15 cellular contexts compared by ENCODE assay signal in the genomic region with DNA sequence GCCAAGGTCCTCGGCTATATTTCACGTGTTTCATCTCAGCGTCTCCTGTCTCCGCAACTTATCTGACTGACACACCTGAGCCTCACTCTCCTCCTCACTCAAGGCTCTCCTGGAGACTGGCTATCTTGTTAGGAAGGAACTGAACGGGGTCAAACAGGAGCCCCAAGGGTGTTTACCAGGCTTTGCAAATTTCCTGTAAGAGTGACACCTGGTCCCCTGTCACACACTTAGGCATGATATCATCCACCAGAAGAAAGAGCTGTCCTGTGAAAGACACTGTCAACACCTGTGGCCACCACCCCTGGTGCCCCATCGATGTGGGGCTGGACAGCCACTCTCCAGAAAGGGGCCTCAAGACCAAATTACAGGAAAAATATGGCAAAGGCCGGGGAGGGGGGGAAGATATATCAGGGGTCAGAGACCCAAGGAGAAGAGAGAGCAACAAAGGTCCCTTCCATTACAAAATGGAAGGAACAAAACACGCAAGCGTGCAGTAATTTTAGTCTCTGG. TPM values are rescaled to one million over a fixed set of nuclear protein-coding genes. Genes with fewer than 3 reads are reported as not detected.
A peak's percentile ranks its signal among the peaks of the same experiment; 100 is the strongest.
DNase-seq lines count a peak whose midpoint lies in the region; ATAC-seq and TF ChIP-seq lines count a peak whose summit lies in the region.
"Had no signal": no experiment of that assay in that cellular context is flagged by ENCODE, and none has a peak within 500 bp of the region (broad histone marks: within the 10 kb centered on the region; RNA-seq: fewer than 3 reads in every experiment).

No MANE protein-coding gene starts in this region.

- peaks cover 10% of the 10 kb centered on the region; the same call in 1 of the 2 replicates for H4K20me1 ChIP-seq in GM23338 (replicated peaks; ENCODE audit: insufficient read depth)

- no peak for TF ChIP-seq CTCF in GM23338 (conservative IDR thresholded peaks at IDR 0.05; ENCODE audit: low read depth in 2 of 2)
- no peak for TF ChIP-seq CTCF in prostate gland (IDR thresholded peaks at IDR 0.05)

- no peak for ATAC-seq in activated CD4-positive, alpha-beta T cell treated with anti-CD3 and anti-CD28 coated beads for 36 hours
- ATAC-seq in GM23338 = no peak
- ATAC-seq in naive B cell (ENCODE audit: low read depth in 2 of 2) = peak; percentile 8 to 40
- no peak for ATAC-seq in activated CD4-positive, CD25-positive, alpha-beta regulatory T cell treated with anti-CD3 and anti-CD28 coated beads, Interleukin-2, amount 50 U/mL, for 24 hours
- ATAC-seq: gastroesophageal sphincter had no signal

- no peaks in the 10 kb centered on the region for H3K36me3 ChIP-seq in GM23338 (ENCODE audit: insufficient read depth)
- H3K36me3 ChIP-seq in prostate gland = no peaks in the 10 kb centered on the region
- H3K36me3 ChIP-seq: gastroesophageal sphincter, neutrophil had no signal

- 8% methylated on average over 9 of the region's 9 CpGs for WGBS in prostate gland

- H3K27ac Mint-ChIP-seq in activated CD4-positive, alpha-beta T cell treated with anti-CD3 and anti-CD28 coated beads for 36 hours = no peak overlapping the region
- H3K27ac Mint-ChIP-seq in GM23338 (no peak overlapping the region), naive B cell (peak overlapping the region; percentile 57 to 93 (median 90))
- H3K27ac Mint-ChIP-seq in activated naive CD8-positive, alpha-beta T cell treated with anti-CD3 and anti-CD28 coated beads for 36 hours = no peak overlapping the region

- no peak overlapping the region for H3K4me3 Mint-ChIP-seq in activated CD4-positive, alpha-beta T cell treated with anti-CD3 and anti-CD28 coated beads for 36 hours
- H3K4me3 Mint-ChIP-seq in GM23338 (peak overlapping the region; percentile 70), naive B cell (peak overlapping the region; percentile 20 to 91 (median 84))
- H3K4me3 Mint-ChIP-seq in activated naive CD8-positive, alpha-beta T cell treated with anti-CD3 and anti-CD28 coated beads for 36 hours = peak overlapping the region; percentile 92

- POLR2A ChIA-PET in activated CD4-positive, alpha-beta T cell treated with anti-CD3 and anti-CD28 coated beads for 36 hours (lab: Charles Lee) = no interaction called here

- DNase-seq in activated CD4-positive, alpha-beta T cell treated with anti-CD3 and anti-CD28 coated beads for 36 hours = peak; percentile 6
- no peak for DNase-seq in activated CD4-positive, alpha-beta T cell treated with anti-CD3 and anti-CD28 coated beads for 4 hours
- DNase-seq in GM23338 (ENCODE audit: low spot score) = peak; percentile 24
- DNase-seq in activated naive CD8-positive, alpha-beta T cell treated with anti-CD3 and anti-CD28 coated beads for 36 hours = no peak
- peak; percentile 28 for DNase-seq in naive B cell
- DNase-seq in prostate gland (ENCODE audit: low spot score) = no peak
- DNase-seq in NCI-H187 treated with DMSO at 0.1 percent for 48 hours (lab: John Stamatoyannopoulos, UW) = no peak
- DNase-seq: activated CD4-positive, alpha-beta T cell treated with anti-CD3 and anti-CD28 coated beads, Interleukin-2, amount 50 U/mL, for 4 hours; amygdala; MM.1S; SHP77 treated with DMSO at 0.1 percent for 48 hours had no signal

- peaks cover 64% of the 10 kb centered on the region for H3K27me3 Mint-ChIP-seq in activated CD4-positive, alpha-beta T cell treated with anti-CD3 and anti-CD28 coated beads for 36 hours
- peaks cover 73% of the 10 kb centered on the region for H3K27me3 Mint-ChIP-seq in GM23338 (ENCODE audit: insufficient read depth, low read depth, poor library complexity)
- peaks cover 80% of the 10 kb centered on the region for H3K27me3 Mint-ChIP-seq in activated naive CD8-positive, alpha-beta T cell treated with anti-CD3 and anti-CD28 coated beads for 36 hours
- peaks cover 31 to 74% (median 44%) of the 10 kb centered on the region in 3 donors for H3K27me3 Mint-ChIP-seq in naive B cell

- peak overlapping the region; percentile 74 for H3K4me3 ChIP-seq in GM23338
- H3K4me3 ChIP-seq in prostate gland = no peak overlapping the region
- H3K4me3 ChIP-seq: gastroesophageal sphincter had no signal

- intact Hi-C loops in activated CD4-positive, alpha-beta T cell treated with anti-CD3 and anti-CD28 coated beads for 36 hours (cut with DNase I, micrococcal nuclease) = no loop called here
- intact Hi-C loops in prostate gland (cut with DNase I) = no loop called here

- H3K9me3 ChIP-seq in prostate gland = no peaks in the 10 kb centered on the region
- H3K9me3 ChIP-seq: gastroesophageal sphincter, neutrophil had no signal

- peak overlapping the region; percentile 86; the same call in 1 of the 2 replicates for H2AFZ ChIP-seq in GM23338

- no peak for TF ChIP-seq POLR2A in prostate gland (IDR thresholded peaks at IDR 0.05)

- no peaks in the 10 kb centered on the region for H3K79me2 ChIP-seq in GM23338 (replicated peaks; ENCODE audit: insufficient read depth)

- no peaks in the 10 kb centered on the region for H3K36me3 Mint-ChIP-seq in activated CD4-positive, alpha-beta T cell treated with anti-CD3 and anti-CD28 coated beads for 36 hours (ENCODE audit: low read depth)
- H3K36me3 Mint-ChIP-seq in GM23338 (ENCODE audit: low read depth) (no peaks in the 10 kb centered on the region; the same call in 2 of the 3 replicates), naive B cell (no peaks in the 10 kb centered on the region)
- H3K36me3 Mint-ChIP-seq in activated naive CD8-positive, alpha-beta T cell treated with anti-CD3 and anti-CD28 coated beads for 36 hours = peaks cover 4% of the 10 kb centered on the region

- CTCF ChIA-PET in activated CD4-positive, alpha-beta T cell treated with anti-CD3 and anti-CD28 coated beads for 36 hours (lab: Charles Lee) = interaction anchor here (0.7 to 1.0 kb wide), 2 partner anchors 71 to 112 kb away, joined by 3 to 4 read pairs; no protein-coding TSS in a partner anchor

- peak overlapping the region; percentile 95 for H3K4me2 ChIP-seq in GM23338

- H3F3A ChIP-seq in GM23338 (replicated peaks; ENCODE audit: low read depth) = peaks cover 18% of the 10 kb centered on the region

- H3K9me2 ChIP-seq in GM23338 (ENCODE audit: insufficient read depth) = no peaks in the 10 kb centered on the region

- peaks cover 78% of the 10 kb centered on the region for H3K27me3 ChIP-seq in GM23338 (ENCODE audit: insufficient read depth)
- H3K27me3 ChIP-seq in prostate gland (replicated peaks; ENCODE audit: insufficient read depth) = peaks cover 11% of the 10 kb centered on the region

- peaks cover 49% of the 10 kb centered on the region for H3K4me1 Mint-ChIP-seq in activated CD4-positive, alpha-beta T cell treated with anti-CD3 and anti-CD28 coated beads for 36 hours
- H3K4me1 Mint-ChIP-seq in GM23338 (peaks cover 30% of the 10 kb centered on the region), naive B cell (peaks cover 55 to 61% (median 58%) of the 10 kb centered on the region in 3 donors)
- peaks cover 42% of the 10 kb centered on the region for H3K4me1 Mint-ChIP-seq in activated naive CD8-positive, alpha-beta T cell treated with anti-CD3 and anti-CD28 coated beads for 36 hours

- H3K27ac ChIP-seq in GM23338 (ENCODE audit: low read depth) (no peak overlapping the region), prostate gland (no peak overlapping the region)
- H3K27ac ChIP-seq: gastroesophageal sphincter, neutrophil had no signal

- H3K9me3 Mint-ChIP-seq in activated CD4-positive, alpha-beta T cell treated with anti-CD3 and anti-CD28 coated beads for 36 hours (ENCODE audit: low read depth) = no peaks in the 10 kb centered on the region
- H3K9me3 Mint-ChIP-seq in GM23338 (peaks cover 67% of the 10 kb centered on the region), naive B cell (peaks cover 0 to 1% (median 0%) of the 10 kb centered on the region in 7 donors)
- H3K9me3 Mint-ChIP-seq in activated naive CD8-positive, alpha-beta T cell treated with anti-CD3 and anti-CD28 coated beads for 36 hours = no peaks in the 10 kb centered on the region

- peaks cover 29% of the 10 kb centered on the region for H3K4me1 ChIP-seq in GM23338 (ENCODE audit: insufficient read depth)
- H3K4me1 ChIP-seq in prostate gland (replicated peaks) = no peaks in the 10 kb centered on the region

RNA-seq across cellular contexts. Expression of gene CD70, which starts 2.9 kb away (rescaled TPM):
- 1 to 10 TPM; 3.3 to 3.6 TPM for total RNA-seq in activated CD4-positive, alpha-beta T cell treated with anti-CD3 and anti-CD28 coated beads for 36 hours
- total RNA-seq in GM23338 (2014; rRNA removed; shearing (Covaris generic)) = 2.0 and 7.3 TPM in 2 replicates
- polyA plus RNA-seq in GM23338 (2016; fragmentation: Nextera tagmentation; extraction: Ambion mirVana) (7.1 and 7.3 TPM in 2 replicates), naive B cell (ENCODE audit: low read depth in 6 of 6) (1 to 10 TPM in 2 of 6 donors, under 1 TPM in 1, not detected in 3; 0.64 to 2.2 (median 1.7) TPM)
- total RNA-seq in activated naive CD8-positive, alpha-beta T cell treated with anti-CD3 and anti-CD28 coated beads for 36 hours = 10 to 100 TPM; 15.2 to 15.3 TPM
- not detected for total RNA-seq in prostate gland
- total RNA-seq: ureter had no signal

RNA-seq across cellular contexts. Expression of gene TNFSF9, which starts 57.2 kb away (rescaled TPM):
- total RNA-seq in activated CD4-positive, alpha-beta T cell treated with anti-CD3 and anti-CD28 coated beads for 36 hours = under 1 TPM; 0.49 to 0.57 TPM
- 5.3 and 9.1 TPM in 2 replicates for total RNA-seq in GM23338 (2014; rRNA removed; shearing (Covaris generic))
- polyA plus RNA-seq in GM23338 (2016; fragmentation: Nextera tagmentation; extraction: Ambion mirVana) = 2.6 and 2.8 TPM in 2 replicates
- 1 to 10 TPM; 2.3 to 2.5 TPM for total RNA-seq in activated naive CD8-positive, alpha-beta T cell treated with anti-CD3 and anti-CD28 coated beads for 36 hours
- 1 to 10 TPM in 3 of 6 donors, under 1 TPM in 3; 0.67 to 6.7 (median 1.1) TPM for polyA plus RNA-seq in naive B cell (ENCODE audit: low read depth in 6 of 6)
- 1 to 10 TPM in 1 of 2 donors, not detected in 1; 4.5 TPM for total RNA-seq in prostate gland

Comparison
In these comparisons a context has a peak if more than half of its experiments do, and no peak if none do; other contexts are left out.
1. DNase-seq: peak in activated CD4-positive, alpha-beta T cell treated with anti-CD3 and anti-CD28 coated beads for 36 hours (single experiment), GM23338 (single experiment) and naive B cell (single experiment); none in activated CD4-positive, alpha-beta T cell treated with anti-CD3 and anti-CD28 coated beads for 4 hours (0 of 2), activated naive CD8-positive, alpha-beta T cell treated with anti-CD3 and anti-CD28 coated beads for 36 hours (single experiment), prostate gland (single experiment) and NCI-H187 treated with DMSO at 0.1 percent for 48 hours (single experiment).
2. ATAC-seq: peak in naive B cell (2 of 2); none in activated CD4-positive, alpha-beta T cell treated with anti-CD3 and anti-CD28 coated beads for 36 hours (single experiment), GM23338 (single experiment) and activated CD4-positive, CD25-positive, alpha-beta regulatory T cell treated with anti-CD3 and anti-CD28 coated beads, Interleukin-2, amount 50 U/mL, for 24 hours (0 of 2).
3. H3K27ac Mint-ChIP-seq: peak in naive B cell (6 of 6); none in activated CD4-positive, alpha-beta T cell treated with anti-CD3 and anti-CD28 coated beads for 36 hours (single experiment), GM23338 (single experiment) and activated naive CD8-positive, alpha-beta T cell treated with anti-CD3 and anti-CD28 coated beads for 36 hours (single experiment).